Comparison of ENCODE assay signal across 12 cellular contexts in the genomic region with DNA sequence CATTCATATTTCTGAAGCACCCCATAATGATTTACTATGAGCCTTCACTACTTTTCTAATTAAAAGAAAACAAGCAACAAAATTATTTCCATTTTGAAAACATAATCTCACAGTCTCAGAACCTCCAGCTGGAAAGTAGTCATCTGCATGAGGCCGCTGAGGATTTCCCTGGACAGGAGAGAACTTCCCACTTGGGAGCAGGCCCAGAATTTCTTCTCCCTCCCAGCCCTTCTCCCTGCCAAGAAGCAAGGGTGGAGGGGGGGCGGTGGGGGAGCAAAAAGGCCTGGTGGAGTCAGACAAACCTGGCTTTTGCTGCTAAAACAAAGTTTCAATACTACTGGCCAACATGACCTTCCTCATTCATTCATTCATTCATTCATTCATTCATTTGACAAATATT.
DNase-seq lines count a peak whose midpoint lies in the region; ATAC-seq and TF ChIP-seq lines count a peak whose summit lies in the region.
"Had no signal": no experiment of that assay in that cellular context is flagged by ENCODE, and none has a peak within 500 bp of the region (broad histone marks: within the 10 kb centered on the region; RNA-seq: fewer than 3 reads in every experiment).

No MANE protein-coding gene starts in this region.

- no peaks in the 10 kb centered on the region for H3K9me3 ChIP-seq in adrenal gland (replicated peaks in 1 of 3)
- H3K9me3 ChIP-seq in osteoblast (ENCODE audit: low read depth, low read length) = no peaks in the 10 kb centered on the region

- no peaks in the 10 kb centered on the region for H3K4me1 Mint-ChIP-seq in stimulated activated memory B cell treated with anti-CD40 and anti-IgM and Interleukin-4, amounts not matched to agents 10 μg/mL and 1 μg/mL and 100 μg/mL, for 72 hours

- TF ChIP-seq CTCF in adrenal gland (IDR thresholded peaks at IDR 0.05) (no peak), fibroblast of villous mesenchyme (IDR thresholded peaks at IDR 0.05; ENCODE audit: insufficient read depth, low read depth, low read length) (no peak), osteoblast (IDR thresholded peaks at IDR 0.05; ENCODE audit: extremely low read depth, low read depth, low read length) (no peak)

- no peak for TF ChIP-seq POLR2A in adrenal gland (IDR thresholded peaks at IDR 0.05)

- H3K27ac ChIP-seq in adrenal gland (peak overlapping the region in 1 of 5 donors; percentile 57), osteoblast (ENCODE audit: low read depth, low read length) (peak overlapping the region; percentile 47)

- WGBS in adrenal gland, 4 donors = 15 to 32% (median 27%) methylated on average over 2 of the region's 2 CpGs

- H3K79me2 ChIP-seq in osteoblast (ENCODE audit: insufficient read depth, low read length) = no peaks in the 10 kb centered on the region

- DNase-seq in AG08395 (ENCODE audit: low spot score) = peak; percentile 62
- DNase-seq in adrenal gland = peak; percentile 62 to 81 (median 75)
- DNase-seq in fibroblast of villous mesenchyme (ENCODE audit: low read depth) = peak; percentile 46
- DNase-seq in osteoblast (ENCODE audit: insufficient read length, low spot score, missing footprints) = no peak
- no peak for DNase-seq in iPS-NIHi7 (ENCODE audit: extremely low spot score)
- DNase-seq: cortex of kidney, DND-41, NCI-H510A treated with DMSO at 0.1 percent for 48 hours had no signal

- H3K36me3 Mint-ChIP-seq in stimulated activated memory B cell treated with anti-CD40 and anti-IgM and Interleukin-4, amounts not matched to agents 10 μg/mL and 1 μg/mL and 100 μg/mL, for 72 hours = no peaks in the 10 kb centered on the region
- H3K36me3 Mint-ChIP-seq: natural killer cell treated with Interleukin-12 subunit alpha and Interleukin-12 subunit beta and Interleukin-15 and Interleukin-18, amount 100 ng/mL, for 72 hours had no signal

- H3K36me3 ChIP-seq in adrenal gland (replicated peaks in 1 of 2) (no peaks in the 10 kb centered on the region), osteoblast (ENCODE audit: insufficient read depth, low read length) (no peaks in the 10 kb centered on the region)

- intact Hi-C loops in adrenal gland (cut with DNase I) = loop anchor here in 1 of 2 donors (10.0 kb wide), 1 partner anchor 73 kb away; no protein-coding TSS in a partner anchor

- ATAC-seq in activated CD4-positive, CD25-positive, alpha-beta regulatory T cell treated with anti-CD3 and anti-CD28 coated beads, Interleukin-2, amount 50 U/mL, for 24 hours = no peak
- ATAC-seq in stimulated activated memory B cell treated with anti-CD40 and anti-IgM and Interleukin-4, amounts not matched to agents 10 μg/mL and 1 μg/mL and 100 μg/mL, for 72 hours = no peak
- no peak for ATAC-seq in HG02970 (IDR thresholded peaks at IDR 0.05; ENCODE audit: low FRiP score, unreplicated experiment)
- ATAC-seq: natural killer cell treated with Interleukin-12 subunit alpha and Interleukin-12 subunit beta and Interleukin-15 and Interleukin-18, amount 100 ng/mL, for 72 hours had no signal

- H4K20me1 ChIP-seq in osteoblast (ENCODE audit: insufficient read depth, low read length) = no peaks in the 10 kb centered on the region

- H3K27me3 ChIP-seq in adrenal gland (no peaks in the 10 kb centered on the region), osteoblast (ENCODE audit: insufficient read depth, low read length) (peaks cover 40% of the 10 kb centered on the region)

- H3K4me3 ChIP-seq in adrenal gland = no peak overlapping the region
- H3K4me3 ChIP-seq in fibroblast of villous mesenchyme (ENCODE audit: low read depth, low read length) = no peak overlapping the region
- H3K4me3 ChIP-seq in osteoblast (ENCODE audit: insufficient read depth, low read length) = no peak overlapping the region

- H3K27me3 Mint-ChIP-seq in stimulated activated memory B cell treated with anti-CD40 and anti-IgM and Interleukin-4, amounts not matched to agents 10 μg/mL and 1 μg/mL and 100 μg/mL, for 72 hours = peaks cover 22% of the 10 kb centered on the region

- H2AFZ ChIP-seq in osteoblast (ENCODE audit: low read length) = no peak overlapping the region

- no peaks in the 10 kb centered on the region for H3K9me3 Mint-ChIP-seq in stimulated activated memory B cell treated with anti-CD40 and anti-IgM and Interleukin-4, amounts not matched to agents 10 μg/mL and 1 μg/mL and 100 μg/mL, for 72 hours
- H3K9me3 Mint-ChIP-seq: natural killer cell treated with Interleukin-12 subunit alpha and Interleukin-12 subunit beta and Interleukin-15 and Interleukin-18, amount 100 ng/mL, for 72 hours had no signal

- H3K27ac Mint-ChIP-seq in stimulated activated memory B cell treated with anti-CD40 and anti-IgM and Interleukin-4, amounts not matched to agents 10 μg/mL and 1 μg/mL and 100 μg/mL, for 72 hours = no peak overlapping the region
- H3K27ac Mint-ChIP-seq: natural killer cell treated with Interleukin-12 subunit alpha and Interleukin-12 subunit beta and Interleukin-15 and Interleukin-18, amount 100 ng/mL, for 72 hours had no signal

- H3K4me3 Mint-ChIP-seq in stimulated activated memory B cell treated with anti-CD40 and anti-IgM and Interleukin-4, amounts not matched to agents 10 μg/mL and 1 μg/mL and 100 μg/mL, for 72 hours = no peak overlapping the region
- H3K4me3 Mint-ChIP-seq: natural killer cell treated with Interleukin-12 subunit alpha and Interleukin-12 subunit beta and Interleukin-15 and Interleukin-18, amount 100 ng/mL, for 72 hours had no signal

- peaks cover 0 to 22% of the 10 kb centered on the region in 2 donors for H3K4me1 ChIP-seq in adrenal gland (replicated peaks in 1 of 2)
- peaks cover 12% of the 10 kb centered on the region for H3K4me1 ChIP-seq in osteoblast (ENCODE audit: insufficient read depth, low read length)

- no peak overlapping the region for H3K4me2 ChIP-seq in osteoblast (ENCODE audit: insufficient read depth, low read length)

Comparison
In these comparisons a context has a peak if more than half of its experiments do, and no peak if none do; other contexts are left out.
1. DNase-seq: peak in AG08395 (single experiment), adrenal gland (7 of 7) and fibroblast of villous mesenchyme (single experiment); none in osteoblast (single experiment) and iPS-NIHi7 (single experiment).